Comparison of ENCODE assay signal across 2 cellular contexts in genomic region chr6:106525885-106526280, GRCh38.
A peak's percentile ranks its signal among the peaks of the same experiment; 100 is the strongest.
TF ChIP-seq lines count a peak whose summit lies in the region.

No MANE protein-coding gene starts in this region.

TF ChIP-seq in A549, 52 proteins besides CTCF, POLR2A, EP300 and RAD21 (continued from another document):
- peak; percentile 97 for TF ChIP-seq MAFK (IDR thresholded peaks at IDR 0.05; ENCODE audit: partially characterized antibody)

TF ChIP-seq in H1, 55 proteins besides CTCF, POLR2A, EP300 and RAD21:
- TF ChIP-seq MAFK (IDR thresholded peaks at IDR 0.05; ENCODE audit: low read depth, low read length) (peak; percentile 93), ATF2 (IDR thresholded peaks at IDR 0.05; ENCODE audit: low read length) (no peak)
